22 cellular contexts compared by ENCODE assay signal in the genomic region with DNA sequence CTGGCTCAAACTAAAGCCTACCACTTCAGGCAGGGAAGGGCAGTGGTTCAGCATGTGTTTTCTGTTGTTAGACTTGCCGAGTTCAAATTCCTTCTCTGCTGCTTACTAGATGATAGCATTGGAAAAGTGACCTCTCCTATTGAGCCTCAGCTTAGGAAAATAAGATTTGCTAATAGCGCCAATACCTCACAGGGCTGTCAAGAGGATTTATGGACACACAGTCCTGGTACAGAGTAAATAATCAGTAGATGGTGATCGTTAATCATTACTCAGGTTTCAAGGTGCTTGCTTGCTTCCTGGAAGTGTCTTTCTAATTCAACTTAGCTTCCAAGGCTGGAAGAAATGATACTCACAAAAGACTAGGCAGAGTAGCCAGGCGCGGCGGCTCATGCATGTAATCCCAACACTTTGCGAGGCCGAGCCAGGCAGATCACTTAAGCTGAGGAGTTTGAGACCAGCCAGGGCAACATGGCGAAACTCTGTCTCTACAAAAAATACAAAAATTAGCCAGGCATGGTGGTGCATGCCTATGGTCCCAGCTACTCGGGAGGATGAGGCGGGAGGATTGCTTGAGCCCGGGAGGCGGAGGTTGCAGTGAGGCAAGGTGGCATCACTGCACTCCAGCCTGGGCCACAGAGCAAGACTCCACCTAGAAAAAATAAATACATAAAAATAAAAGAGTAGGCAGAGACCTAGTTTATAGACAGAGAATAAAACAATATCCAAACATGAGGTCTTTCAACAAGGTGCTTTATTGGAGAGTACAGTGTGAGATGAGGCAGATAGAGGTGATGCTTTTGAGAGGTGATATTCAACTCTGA. TPM values are rescaled to one million over a fixed set of nuclear protein-coding genes. Genes with fewer than 3 reads are reported as not detected.
DNase-seq lines count a peak whose midpoint lies in the region; ATAC-seq and TF ChIP-seq lines count a peak whose summit lies in the region.
"Had no signal": no experiment of that assay in that cellular context is flagged by ENCODE, and none has a peak within 500 bp of the region (broad histone marks: within the 10 kb centered on the region; RNA-seq: fewer than 3 reads in every experiment).

No MANE protein-coding gene starts in this region.

- no peaks in the 10 kb centered on the region for H3K9me3 ChIP-seq in osteoblast (ENCODE audit: low read depth, low read length)
- H3K9me3 ChIP-seq: esophagus squamous epithelium, thoracic aorta had no signal

- peaks cover 2% of the 10 kb centered on the region for H3K36me3 Mint-ChIP-seq in progenitor cell of endocrine pancreas (ENCODE audit: insufficient read depth)
- H3K36me3 Mint-ChIP-seq in activated CD4-positive, alpha-beta T cell treated with anti-CD3 and anti-CD28 coated beads, Interleukin-2, amount 10 ng/mL, durations not matched to agents 7 days and 5 days (ENCODE audit: low read depth), result no peaks in the 10 kb centered on the region
- H3K36me3 Mint-ChIP-seq in WTC11, result no peaks in the 10 kb centered on the region
- H3K36me3 Mint-ChIP-seq: activated naive CD8-positive, alpha-beta T cell treated with anti-CD3 and anti-CD28 coated beads, Interleukin-2, amount 10 ng/mL, durations not matched to agents 7 days and 5 days; CD4-positive, CD25-positive, alpha-beta regulatory T cell had no signal

- no peaks in the 10 kb centered on the region for H3K79me2 ChIP-seq in osteoblast (ENCODE audit: insufficient read depth, low read length)

- no peaks in the 10 kb centered on the region for H3K27me3 ChIP-seq in osteoblast (ENCODE audit: insufficient read depth, low read length)
- H3K27me3 ChIP-seq: esophagus squamous epithelium had no signal

- H4K20me1 ChIP-seq in osteoblast (ENCODE audit: insufficient read depth, low read length), result no peaks in the 10 kb centered on the region

- no peak overlapping the region for H2AFZ ChIP-seq in osteoblast (ENCODE audit: low read length)

- no peak overlapping the region for H3K4me2 ChIP-seq in osteoblast (ENCODE audit: insufficient read depth, low read length)

- H3K9me3 Mint-ChIP-seq in progenitor cell of endocrine pancreas (ENCODE audit: low read depth) (peaks cover 4% of the 10 kb centered on the region), WTC11 (0 out of 2 replicates have a peak, but pooled peaks cover 4% of the 10 kb centered on the region)
- no peaks in the 10 kb centered on the region for H3K9me3 Mint-ChIP-seq in activated CD4-positive, alpha-beta T cell treated with anti-CD3 and anti-CD28 coated beads, Interleukin-2, amount 10 ng/mL, durations not matched to agents 7 days and 5 days
- H3K9me3 Mint-ChIP-seq: activated naive CD8-positive, alpha-beta T cell treated with anti-CD3 and anti-CD28 coated beads, Interleukin-2, amount 10 ng/mL, durations not matched to agents 7 days and 5 days; stimulated activated effector memory CD8-positive, alpha-beta T cell treated with anti-CD3 and anti-CD28 coated beads, Interleukin-12 subunit alpha, Interleukin-12 subunit beta, amount 100 ng/mL, for 72 hours had no signal

- H3K4me1 Mint-ChIP-seq in progenitor cell of endocrine pancreas (ENCODE audit: low read depth) (peaks cover 37% of the 10 kb centered on the region), WTC11 (peaks cover 12% of the 10 kb centered on the region)
- H3K4me1 Mint-ChIP-seq in activated CD4-positive, alpha-beta T cell treated with anti-CD3 and anti-CD28 coated beads, Interleukin-2, amount 10 ng/mL, durations not matched to agents 7 days and 5 days, result peaks cover 23% of the 10 kb centered on the region

- CTCF ChIA-PET in activated CD4-positive, alpha-beta T cell treated with anti-CD3 and anti-CD28 coated beads, Interleukin-2, amount 10 ng/mL, durations not matched to agents 7 days and 5 days (lab: Charles Lee), result interaction anchor here (0.7 to 1.0 kb wide), 3 partner anchors 19 to 20 kb away, joined by 3 read pairs; partner anchors contain the start of gene SIRT4
- CTCF ChIA-PET in WTC11 (lab: Charles Lee), result interaction anchor here (0.7 to 3.7 kb wide), 5 partner anchors 14 to 684 kb away, joined by 3 to 19 read pairs (median 3); partner anchors contain the start of gene SIRT4

- no peak overlapping the region for H3K4me3 ChIP-seq in osteoblast (ENCODE audit: insufficient read depth, low read length)
- H3K4me3 ChIP-seq: esophagus squamous epithelium, thoracic aorta had no signal

- DNase-seq in DMS53 treated with DMSO at 0.1 percent for 48 hours (lab: John Stamatoyannopoulos, UW; ENCODE audit: unreplicated experiment) (peak; percentile 78), left kidney (ENCODE audit: low read depth, low spot score) (peak; percentile 80), progenitor cell of endocrine pancreas (ENCODE audit: low spot score, unreplicated experiment) (no peak), osteoblast (ENCODE audit: insufficient read length, low spot score, missing footprints) (no peak), WTC11 (ENCODE audit: low spot score) (no peak)
- DNase-seq in activated T-cell treated with anti-CD3 and anti-CD28 coated beads, Interleukin-2, amount 50 U/mL, for 48 hours, result no peak
- no peak for DNase-seq in activated CD4-positive, alpha-beta T cell treated with anti-CD3 and anti-CD28 coated beads, Interleukin-2, amount 10 ng/mL, durations not matched to agents 7 days and 5 days
- DNase-seq: activated CD4-positive, alpha-beta T cell treated with anti-CD3 and anti-CD28 coated beads for 1 hour; activated naive CD8-positive, alpha-beta T cell treated with anti-CD3 and anti-CD28 coated beads, Interleukin-2, amount 10 ng/mL, durations not matched to agents 7 days and 5 days; CD4-positive, CD25-positive, alpha-beta regulatory T cell; DMS79 treated with DMSO at 0.1 percent for 48 hours; effector memory CD4-positive, alpha-beta T cell; esophagus squamous epithelium; HCEC 1CT; NCI-H1436; NCI-H524 treated with DMSO at 0.1 percent for 48 hours; T1000 had no signal

- no peaks in the 10 kb centered on the region for H3K36me3 ChIP-seq in osteoblast (ENCODE audit: insufficient read depth, low read length)
- H3K36me3 ChIP-seq: esophagus squamous epithelium, thoracic aorta had no signal

- H3K27me3 Mint-ChIP-seq in progenitor cell of endocrine pancreas, result no peaks in the 10 kb centered on the region
- H3K27me3 Mint-ChIP-seq in activated CD4-positive, alpha-beta T cell treated with anti-CD3 and anti-CD28 coated beads, Interleukin-2, amount 10 ng/mL, durations not matched to agents 7 days and 5 days, result no peaks in the 10 kb centered on the region
- peaks cover 5% of the 10 kb centered on the region for H3K27me3 Mint-ChIP-seq in WTC11 (ENCODE audit: low read depth)
- H3K27me3 Mint-ChIP-seq: activated naive CD8-positive, alpha-beta T cell treated with anti-CD3 and anti-CD28 coated beads, Interleukin-2, amount 10 ng/mL, durations not matched to agents 7 days and 5 days had no signal

- POLR2A ChIA-PET in activated CD4-positive, alpha-beta T cell treated with anti-CD3 and anti-CD28 coated beads, Interleukin-2, amount 10 ng/mL, durations not matched to agents 7 days and 5 days (lab: Charles Lee), result no interaction called here
- POLR2A ChIA-PET in WTC11 (lab: Charles Lee), result interaction anchor here (1.1 kb wide), 1 partner anchor 30 kb away, joined by 4 read pairs; the partner anchor contains the start of gene RNU4-2

- no peak for ATAC-seq in WTC11
- ATAC-seq: Right ventricle myocardium inferior; stimulated activated effector memory CD8-positive, alpha-beta T cell treated with anti-CD3 and anti-CD28 coated beads, Interleukin-12 subunit alpha, Interleukin-12 subunit beta, amount 100 ng/mL, for 72 hours had no signal

- TF ChIP-seq CTCF in VCaP (conservative IDR thresholded peaks at IDR 0.05) (no peak), progenitor cell of endocrine pancreas (IDR thresholded peaks at IDR 0.05; ENCODE audit: unreplicated experiment) (no peak), osteoblast (IDR thresholded peaks at IDR 0.05; ENCODE audit: extremely low read depth, low read depth, low read length) (no peak), WTC11 (IDR thresholded peaks at IDR 0.05) (no peak)

- H3K4me3 Mint-ChIP-seq in progenitor cell of endocrine pancreas (ENCODE audit: low read depth), result peak overlapping the region; percentile 4
- H3K4me3 Mint-ChIP-seq in activated CD4-positive, alpha-beta T cell treated with anti-CD3 and anti-CD28 coated beads, Interleukin-2, amount 10 ng/mL, durations not matched to agents 7 days and 5 days, result no peak overlapping the region
- H3K4me3 Mint-ChIP-seq in WTC11, result no peak overlapping the region
- H3K4me3 Mint-ChIP-seq: activated naive CD8-positive, alpha-beta T cell treated with anti-CD3 and anti-CD28 coated beads, Interleukin-2, amount 10 ng/mL, durations not matched to agents 7 days and 5 days; CD4-positive, CD25-positive, alpha-beta regulatory T cell; stimulated activated effector memory CD8-positive, alpha-beta T cell treated with anti-CD3 and anti-CD28 coated beads, Interleukin-12 subunit alpha, Interleukin-12 subunit beta, amount 100 ng/mL, for 72 hours had no signal

- H3K4me1 ChIP-seq in osteoblast (ENCODE audit: insufficient read depth, low read length), result peaks cover 8% of the 10 kb centered on the region

- H3K27ac Mint-ChIP-seq in progenitor cell of endocrine pancreas, result peak overlapping the region; percentile 90
- H3K27ac Mint-ChIP-seq in activated CD4-positive, alpha-beta T cell treated with anti-CD3 and anti-CD28 coated beads, Interleukin-2, amount 10 ng/mL, durations not matched to agents 7 days and 5 days, result no peak overlapping the region
- no peak overlapping the region for H3K27ac Mint-ChIP-seq in WTC11
- H3K27ac Mint-ChIP-seq: activated naive CD8-positive, alpha-beta T cell treated with anti-CD3 and anti-CD28 coated beads, Interleukin-2, amount 10 ng/mL, durations not matched to agents 7 days and 5 days; stimulated activated effector memory CD8-positive, alpha-beta T cell treated with anti-CD3 and anti-CD28 coated beads, Interleukin-12 subunit alpha, Interleukin-12 subunit beta, amount 100 ng/mL, for 72 hours had no signal

- H3K27ac ChIP-seq in VCaP, result peak overlapping the region; percentile 99
- H3K27ac ChIP-seq in osteoblast (ENCODE audit: low read depth, low read length), result no peak overlapping the region
- H3K27ac ChIP-seq: esophagus squamous epithelium, thoracic aorta had no signal

RNA-seq across cellular contexts. Expression of gene PLA2G1B, which starts 6.0 kb away (rescaled TPM):
- 0.60 TPM in 1 of 2 replicates, not detected in the other for total RNA-seq in progenitor cell of endocrine pancreas
- not detected for total RNA-seq in activated CD4-positive, alpha-beta T cell treated with anti-CD3 and anti-CD28 coated beads, Interleukin-2, amount 10 ng/mL, durations not matched to agents 7 days and 5 days
- not detected in 2 replicates for total RNA-seq in osteoblast
- total RNA-seq in WTC11 (2021), result 0.92 to 1.8 TPM (median 1.4 TPM) in 3 replicates
- total RNA-seq: activated naive CD8-positive, alpha-beta T cell treated with anti-CD3 and anti-CD28 coated beads, Interleukin-2, amount 10 ng/mL, durations not matched to agents 7 days and 5 days; CD4-positive, CD25-positive, alpha-beta regulatory T cell; esophagus squamous epithelium; lung microvascular endothelial cell; Right ventricle myocardium inferior; thoracic aorta had no signal

RNA-seq across cellular contexts. Expression of gene SIRT4, which starts 19.5 kb away (rescaled TPM):
- total RNA-seq in progenitor cell of endocrine pancreas (4.5 and 4.9 TPM in 2 replicates), osteoblast (1.1 and 1.2 TPM in 2 replicates), WTC11 (2021) (2.1 to 4.3 TPM (median 2.8 TPM) in 3 replicates)
- total RNA-seq in activated CD4-positive, alpha-beta T cell treated with anti-CD3 and anti-CD28 coated beads, Interleukin-2, amount 10 ng/mL, durations not matched to agents 7 days and 5 days, result 1 to 10 TPM in 1 of 2 experiments, under 1 TPM in 1; 0.94 to 1.8 TPM

RNA-seq across cellular contexts. Expression of gene RNU4-1, which starts 28.6 kb away (rescaled TPM):
- total RNA-seq in progenitor cell of endocrine pancreas (6,474 and 7,038 TPM in 2 replicates), osteoblast (under 0.01 TPM in 2 replicates), WTC11 (2021) (2,196 to 2,477 TPM (median 2,436 TPM) in 3 replicates)
- 1,000 to 10,000 TPM in 1 of 2 experiments, 100 to 1,000 TPM in 1; 672 to 1,846 TPM for total RNA-seq in activated CD4-positive, alpha-beta T cell treated with anti-CD3 and anti-CD28 coated beads, Interleukin-2, amount 10 ng/mL, durations not matched to agents 7 days and 5 days
- total RNA-seq: thoracic aorta had no signal

RNA-seq across cellular contexts. Expression of gene RNU4-2, which starts 29.9 kb away (rescaled TPM):
- total RNA-seq in progenitor cell of endocrine pancreas, result 8,238 and 8,322 TPM in 2 replicates
- 1,000 to 10,000 TPM; 1,162 to 3,350 TPM for total RNA-seq in activated CD4-positive, alpha-beta T cell treated with anti-CD3 and anti-CD28 coated beads, Interleukin-2, amount 10 ng/mL, durations not matched to agents 7 days and 5 days
- total RNA-seq in osteoblast, result under 0.01 TPM in 2 replicates
- total RNA-seq in WTC11 (2021), result 2,632 to 2,764 TPM (median 2,673 TPM) in 3 replicates

RNA-seq across cellular contexts. Expression of gene MSI1, which starts 47.4 kb away (rescaled TPM):
- total RNA-seq in progenitor cell of endocrine pancreas (122 and 127 TPM in 2 replicates), osteoblast (under 0.01 TPM in 2 replicates), WTC11 (2021) (64.5 to 71.9 TPM (median 71.5 TPM) in 3 replicates)
- total RNA-seq in activated CD4-positive, alpha-beta T cell treated with anti-CD3 and anti-CD28 coated beads, Interleukin-2, amount 10 ng/mL, durations not matched to agents 7 days and 5 days, result not detected
- total RNA-seq: activated naive CD8-positive, alpha-beta T cell treated with anti-CD3 and anti-CD28 coated beads, Interleukin-2, amount 10 ng/mL, durations not matched to agents 7 days and 5 days; CD4-positive, CD25-positive, alpha-beta regulatory T cell; lung microvascular endothelial cell had no signal

Comparison
In these comparisons a context has a peak if more than half of its experiments do, and no peak if none do; other contexts are left out.
1. DNase-seq: peak in DMS53 treated with DMSO at 0.1 percent for 48 hours (single experiment) and left kidney (single experiment); none in progenitor cell of endocrine pancreas (single experiment), activated T-cell treated with anti-CD3 and anti-CD28 coated beads, Interleukin-2, amount 50 U/mL, for 48 hours (0 of 2), activated CD4-positive, alpha-beta T cell treated with anti-CD3 and anti-CD28 coated beads, Interleukin-2, amount 10 ng/mL, durations not matched to agents 7 days and 5 days (single experiment), osteoblast (single experiment) and WTC11 (single experiment).
2. RNA of gene RNU4-1, which starts 28.6 kb away (total RNA-seq): 6,474 to 7,038 TPM in progenitor cell of endocrine pancreas, 2,196 to 2,477 TPM in WTC11 and 672 to 1,846 TPM in activated CD4-positive, alpha-beta T cell treated with anti-CD3 and anti-CD28 coated beads, Interleukin-2, amount 10 ng/mL, durations not matched to agents 7 days and 5 days; under 0.01 TPM in osteoblast; every median in the first group is over 100 times any median in the second.